In the genomic region with DNA sequence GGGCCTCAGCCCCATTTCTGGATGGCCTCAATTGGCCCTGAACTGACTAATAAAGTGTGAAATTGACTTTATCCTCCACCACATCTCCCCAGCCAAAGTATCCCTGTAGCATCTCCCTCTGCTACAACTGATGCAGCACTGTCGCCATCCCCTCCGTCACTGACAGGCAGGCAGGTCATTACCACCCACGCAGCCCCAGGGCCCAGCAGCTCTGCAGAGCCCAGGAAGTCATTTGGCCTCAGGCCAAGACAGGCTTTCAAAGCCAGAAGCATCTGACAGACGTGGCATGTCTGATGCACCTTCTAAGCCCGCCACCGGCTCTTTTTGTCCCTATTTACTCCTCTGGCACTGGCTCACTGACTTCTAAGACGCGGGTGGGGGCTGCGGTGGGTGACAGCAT, we compare ENCODE assay signal across 1 cellular context.
TF ChIP-seq lines count a peak whose summit lies in the region.

No MANE protein-coding gene starts in this region.

TF ChIP-seq in K562, 482 proteins besides CTCF, POLR2A, EP300 and RAD21 (continued from another document):
- TF ChIP-seq RCOR1 (IDR thresholded peaks at IDR 0.05; ENCODE audit: borderline replicate concordance in 1 of 2, low read depth in 2 of 2, low read length in 2 of 2), result peak in 1 of 2 experiments; percentile 70; a peak in 1 of 4 replicates
- TF ChIP-seq, protein P1, sequence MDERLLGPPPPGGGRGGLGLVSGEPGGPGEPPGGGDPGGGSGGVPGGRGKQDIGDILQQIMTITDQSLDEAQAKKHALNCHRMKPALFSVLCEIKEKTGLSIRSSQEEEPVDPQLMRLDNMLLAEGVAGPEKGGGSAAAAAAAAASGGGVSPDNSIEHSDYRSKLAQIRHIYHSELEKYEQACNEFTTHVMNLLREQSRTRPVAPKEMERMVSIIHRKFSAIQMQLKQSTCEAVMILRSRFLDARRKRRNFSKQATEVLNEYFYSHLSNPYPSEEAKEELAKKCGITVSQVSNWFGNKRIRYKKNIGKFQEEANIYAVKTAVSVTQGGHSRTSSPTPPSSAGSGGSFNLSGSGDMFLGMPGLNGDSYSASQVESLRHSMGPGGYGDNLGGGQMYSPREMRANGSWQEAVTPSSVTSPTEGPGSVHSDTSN (CRISPR knock-in tag; IDR thresholded peaks at IDR 0.05; ENCODE audit: low read depth), result no peak
- TF ChIP-seq, protein P1 (tag; conservative IDR thresholded peaks at IDR 0.05; ENCODE audit: low read depth), result peak; percentile 41; the same call in 1 of the 2 replicates
- TF ChIP-seq ETV6 (IDR thresholded peaks at IDR 0.05; ENCODE audit: borderline replicate concordance in 1 of 2, low read depth in 2 of 2, low read length in 1 of 2), result no peak
- no peak for TF ChIP-seq ETV6 (CRISPR knock-in tag; IDR thresholded peaks at IDR 0.05; ENCODE audit: borderline replicate concordance)
- TF ChIP-seq CCAR2 (IDR thresholded peaks at IDR 0.05; ENCODE audit: low read depth, low read length), result no peak
- peak; percentile 68 for TF ChIP-seq CREM (IDR thresholded peaks at IDR 0.05; ENCODE audit: low read depth)
- peak in 1 of 2 experiments; percentile 37; a peak in 1 of 4 replicates for TF ChIP-seq HDAC1 (IDR thresholded peaks at IDR 0.05)
- peak; percentile 99 for TF ChIP-seq NFIC (IDR thresholded peaks at IDR 0.05)
- TF ChIP-seq, protein P2, sequence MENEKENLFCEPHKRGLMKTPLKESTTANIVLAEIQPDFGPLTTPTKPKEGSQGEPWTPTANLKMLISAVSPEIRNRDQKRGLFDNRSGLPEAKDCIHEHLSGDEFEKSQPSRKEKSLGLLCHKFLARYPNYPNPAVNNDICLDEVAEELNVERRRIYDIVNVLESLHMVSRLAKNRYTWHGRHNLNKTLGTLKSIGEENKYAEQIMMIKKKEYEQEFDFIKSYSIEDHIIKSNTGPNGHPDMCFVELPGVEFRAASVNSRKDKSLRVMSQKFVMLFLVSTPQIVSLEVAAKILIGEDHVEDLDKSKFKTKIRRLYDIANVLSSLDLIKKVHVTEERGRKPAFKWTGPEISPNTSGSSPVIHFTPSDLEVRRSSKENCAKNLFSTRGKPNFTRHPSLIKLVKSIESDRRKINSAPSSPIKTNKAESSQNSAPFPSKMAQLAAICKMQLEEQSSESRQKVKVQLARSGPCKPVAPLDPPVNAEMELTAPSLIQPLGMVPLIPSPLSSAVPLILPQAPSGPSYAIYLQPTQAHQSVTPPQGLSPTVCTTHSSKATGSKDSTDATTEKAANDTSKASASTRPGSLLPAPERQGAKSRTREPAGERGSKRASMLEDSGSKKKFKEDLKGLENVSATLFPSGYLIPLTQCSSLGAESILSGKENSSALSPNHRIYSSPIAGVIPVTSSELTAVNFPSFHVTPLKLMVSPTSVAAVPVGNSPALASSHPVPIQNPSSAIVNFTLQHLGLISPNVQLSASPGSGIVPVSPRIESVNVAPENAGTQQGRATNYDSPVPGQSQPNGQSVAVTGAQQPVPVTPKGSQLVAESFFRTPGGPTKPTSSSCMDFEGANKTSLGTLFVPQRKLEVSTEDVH (IDR thresholded peaks at IDR 0.05; ENCODE audit: low read depth, partially characterized antibody), result no peak
- TF ChIP-seq EGR1 (conservative IDR thresholded peaks at IDR 0.05), result peak; percentile 98
- TF ChIP-seq, protein P3, sequence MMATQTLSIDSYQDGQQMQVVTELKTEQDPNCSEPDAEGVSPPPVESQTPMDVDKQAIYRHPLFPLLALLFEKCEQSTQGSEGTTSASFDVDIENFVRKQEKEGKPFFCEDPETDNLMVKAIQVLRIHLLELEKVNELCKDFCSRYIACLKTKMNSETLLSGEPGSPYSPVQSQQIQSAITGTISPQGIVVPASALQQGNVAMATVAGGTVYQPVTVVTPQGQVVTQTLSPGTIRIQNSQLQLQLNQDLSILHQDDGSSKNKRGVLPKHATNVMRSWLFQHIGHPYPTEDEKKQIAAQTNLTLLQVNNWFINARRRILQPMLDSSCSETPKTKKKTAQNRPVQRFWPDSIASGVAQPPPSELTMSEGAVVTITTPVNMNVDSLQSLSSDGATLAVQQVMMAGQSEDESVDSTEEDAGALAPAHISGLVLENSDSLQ (IDR thresholded peaks at IDR 0.05), result peak; percentile 85
- no peak for TF ChIP-seq SRSF3 (IDR thresholded peaks at IDR 0.05; ENCODE audit: insufficient read depth, low read length)
- TF ChIP-seq SMAD1 (IDR thresholded peaks at IDR 0.05; ENCODE audit: low read depth, low read length, partially characterized antibody), result peak; percentile 45
- TF ChIP-seq, protein P4, sequence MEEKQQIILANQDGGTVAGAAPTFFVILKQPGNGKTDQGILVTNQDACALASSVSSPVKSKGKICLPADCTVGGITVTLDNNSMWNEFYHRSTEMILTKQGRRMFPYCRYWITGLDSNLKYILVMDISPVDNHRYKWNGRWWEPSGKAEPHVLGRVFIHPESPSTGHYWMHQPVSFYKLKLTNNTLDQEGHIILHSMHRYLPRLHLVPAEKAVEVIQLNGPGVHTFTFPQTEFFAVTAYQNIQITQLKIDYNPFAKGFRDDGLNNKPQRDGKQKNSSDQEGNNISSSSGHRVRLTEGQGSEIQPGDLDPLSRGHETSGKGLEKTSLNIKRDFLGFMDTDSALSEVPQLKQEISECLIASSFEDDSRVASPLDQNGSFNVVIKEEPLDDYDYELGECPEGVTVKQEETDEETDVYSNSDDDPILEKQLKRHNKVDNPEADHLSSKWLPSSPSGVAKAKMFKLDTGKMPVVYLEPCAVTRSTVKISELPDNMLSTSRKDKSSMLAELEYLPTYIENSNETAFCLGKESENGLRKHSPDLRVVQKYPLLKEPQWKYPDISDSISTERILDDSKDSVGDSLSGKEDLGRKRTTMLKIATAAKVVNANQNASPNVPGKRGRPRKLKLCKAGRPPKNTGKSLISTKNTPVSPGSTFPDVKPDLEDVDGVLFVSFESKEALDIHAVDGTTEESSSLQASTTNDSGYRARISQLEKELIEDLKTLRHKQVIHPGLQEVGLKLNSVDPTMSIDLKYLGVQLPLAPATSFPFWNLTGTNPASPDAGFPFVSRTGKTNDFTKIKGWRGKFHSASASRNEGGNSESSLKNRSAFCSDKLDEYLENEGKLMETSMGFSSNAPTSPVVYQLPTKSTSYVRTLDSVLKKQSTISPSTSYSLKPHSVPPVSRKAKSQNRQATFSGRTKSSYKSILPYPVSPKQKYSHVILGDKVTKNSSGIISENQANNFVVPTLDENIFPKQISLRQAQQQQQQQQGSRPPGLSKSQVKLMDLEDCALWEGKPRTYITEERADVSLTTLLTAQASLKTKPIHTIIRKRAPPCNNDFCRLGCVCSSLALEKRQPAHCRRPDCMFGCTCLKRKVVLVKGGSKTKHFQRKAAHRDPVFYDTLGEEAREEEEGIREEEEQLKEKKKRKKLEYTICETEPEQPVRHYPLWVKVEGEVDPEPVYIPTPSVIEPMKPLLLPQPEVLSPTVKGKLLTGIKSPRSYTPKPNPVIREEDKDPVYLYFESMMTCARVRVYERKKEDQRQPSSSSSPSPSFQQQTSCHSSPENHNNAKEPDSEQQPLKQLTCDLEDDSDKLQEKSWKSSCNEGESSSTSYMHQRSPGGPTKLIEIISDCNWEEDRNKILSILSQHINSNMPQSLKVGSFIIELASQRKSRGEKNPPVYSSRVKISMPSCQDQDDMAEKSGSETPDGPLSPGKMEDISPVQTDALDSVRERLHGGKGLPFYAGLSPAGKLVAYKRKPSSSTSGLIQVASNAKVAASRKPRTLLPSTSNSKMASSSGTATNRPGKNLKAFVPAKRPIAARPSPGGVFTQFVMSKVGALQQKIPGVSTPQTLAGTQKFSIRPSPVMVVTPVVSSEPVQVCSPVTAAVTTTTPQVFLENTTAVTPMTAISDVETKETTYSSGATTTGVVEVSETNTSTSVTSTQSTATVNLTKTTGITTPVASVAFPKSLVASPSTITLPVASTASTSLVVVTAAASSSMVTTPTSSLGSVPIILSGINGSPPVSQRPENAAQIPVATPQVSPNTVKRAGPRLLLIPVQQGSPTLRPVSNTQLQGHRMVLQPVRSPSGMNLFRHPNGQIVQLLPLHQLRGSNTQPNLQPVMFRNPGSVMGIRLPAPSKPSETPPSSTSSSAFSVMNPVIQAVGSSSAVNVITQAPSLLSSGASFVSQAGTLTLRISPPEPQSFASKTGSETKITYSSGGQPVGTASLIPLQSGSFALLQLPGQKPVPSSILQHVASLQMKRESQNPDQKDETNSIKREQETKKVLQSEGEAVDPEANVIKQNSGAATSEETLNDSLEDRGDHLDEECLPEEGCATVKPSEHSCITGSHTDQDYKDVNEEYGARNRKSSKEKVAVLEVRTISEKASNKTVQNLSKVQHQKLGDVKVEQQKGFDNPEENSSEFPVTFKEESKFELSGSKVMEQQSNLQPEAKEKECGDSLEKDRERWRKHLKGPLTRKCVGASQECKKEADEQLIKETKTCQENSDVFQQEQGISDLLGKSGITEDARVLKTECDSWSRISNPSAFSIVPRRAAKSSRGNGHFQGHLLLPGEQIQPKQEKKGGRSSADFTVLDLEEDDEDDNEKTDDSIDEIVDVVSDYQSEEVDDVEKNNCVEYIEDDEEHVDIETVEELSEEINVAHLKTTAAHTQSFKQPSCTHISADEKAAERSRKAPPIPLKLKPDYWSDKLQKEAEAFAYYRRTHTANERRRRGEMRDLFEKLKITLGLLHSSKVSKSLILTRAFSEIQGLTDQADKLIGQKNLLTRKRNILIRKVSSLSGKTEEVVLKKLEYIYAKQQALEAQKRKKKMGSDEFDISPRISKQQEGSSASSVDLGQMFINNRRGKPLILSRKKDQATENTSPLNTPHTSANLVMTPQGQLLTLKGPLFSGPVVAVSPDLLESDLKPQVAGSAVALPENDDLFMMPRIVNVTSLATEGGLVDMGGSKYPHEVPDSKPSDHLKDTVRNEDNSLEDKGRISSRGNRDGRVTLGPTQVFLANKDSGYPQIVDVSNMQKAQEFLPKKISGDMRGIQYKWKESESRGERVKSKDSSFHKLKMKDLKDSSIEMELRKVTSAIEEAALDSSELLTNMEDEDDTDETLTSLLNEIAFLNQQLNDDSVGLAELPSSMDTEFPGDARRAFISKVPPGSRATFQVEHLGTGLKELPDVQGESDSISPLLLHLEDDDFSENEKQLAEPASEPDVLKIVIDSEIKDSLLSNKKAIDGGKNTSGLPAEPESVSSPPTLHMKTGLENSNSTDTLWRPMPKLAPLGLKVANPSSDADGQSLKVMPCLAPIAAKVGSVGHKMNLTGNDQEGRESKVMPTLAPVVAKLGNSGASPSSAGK (IDR thresholded peaks at IDR 0.05), result no peak
- no peak for TF ChIP-seq POLR3A (IDR thresholded peaks at IDR 0.05; ENCODE audit: borderline replicate concordance, extremely low read depth, insufficient read depth, insufficient read length)
- no peak for TF ChIP-seq PHTF2 (CRISPR knock-in tag; IDR thresholded peaks at IDR 0.05)
- TF ChIP-seq, protein P5, sequence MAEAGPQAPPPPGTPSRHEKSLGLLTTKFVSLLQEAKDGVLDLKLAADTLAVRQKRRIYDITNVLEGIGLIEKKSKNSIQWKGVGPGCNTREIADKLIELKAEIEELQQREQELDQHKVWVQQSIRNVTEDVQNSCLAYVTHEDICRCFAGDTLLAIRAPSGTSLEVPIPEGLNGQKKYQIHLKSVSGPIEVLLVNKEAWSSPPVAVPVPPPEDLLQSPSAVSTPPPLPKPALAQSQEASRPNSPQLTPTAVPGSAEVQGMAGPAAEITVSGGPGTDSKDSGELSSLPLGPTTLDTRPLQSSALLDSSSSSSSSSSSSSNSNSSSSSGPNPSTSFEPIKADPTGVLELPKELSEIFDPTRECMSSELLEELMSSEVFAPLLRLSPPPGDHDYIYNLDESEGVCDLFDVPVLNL (CRISPR knock-in tag; IDR thresholded peaks at IDR 0.05; ENCODE audit: low read depth), result no peak
- TF ChIP-seq ATF1 (CRISPR knock-in tag; IDR thresholded peaks at IDR 0.05), result no peak
- TF ChIP-seq ATF1 (tag; IDR thresholded peaks at IDR 0.05), result 0 out of 2 replicates have a peak, but pooled peaks have one; percentile 9
TF ChIP-seq in K562: peak in this region for 15.
